8 cellular contexts compared by ENCODE assay signal in the genomic region with DNA sequence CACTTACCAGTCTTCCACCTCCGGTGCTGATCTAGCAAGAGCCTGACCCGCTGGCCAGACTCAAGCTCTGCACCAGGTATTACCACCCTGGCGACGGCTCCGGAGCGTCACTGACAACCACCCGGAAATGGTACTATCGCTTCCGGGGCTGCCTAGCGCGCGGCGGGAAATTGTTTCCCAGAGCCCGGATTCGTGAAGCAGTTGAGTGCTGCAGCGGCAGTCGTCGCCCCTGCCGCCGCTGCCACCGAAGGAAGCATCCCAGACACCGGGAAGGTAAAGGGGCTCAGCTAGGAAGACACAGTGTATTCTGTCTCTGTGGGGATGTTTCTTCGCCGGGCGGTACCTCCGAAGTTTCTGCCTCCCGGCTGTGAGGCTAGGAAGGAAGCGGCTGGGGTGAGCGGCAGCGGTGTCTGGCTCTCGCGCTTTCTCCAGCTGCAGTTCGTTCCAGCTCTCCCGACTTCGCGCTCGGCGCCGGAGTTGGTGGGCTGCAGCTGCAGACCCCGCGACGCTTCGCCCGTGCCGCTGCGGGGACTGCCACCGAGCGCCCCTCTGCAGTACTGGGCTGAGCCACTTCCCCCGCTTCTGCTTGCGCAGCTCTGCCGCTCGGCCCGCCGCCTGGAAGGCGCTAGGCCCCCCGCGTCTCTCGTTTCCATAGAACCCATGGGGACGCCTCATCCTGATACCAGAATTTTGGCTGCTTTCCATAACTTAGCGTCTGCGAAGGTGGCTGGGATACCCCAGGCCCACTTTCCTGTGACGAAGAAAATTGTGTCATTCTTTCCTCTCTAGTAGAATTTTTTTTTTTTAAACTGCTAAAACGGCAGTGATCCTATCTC. TPM values are rescaled to one million over a fixed set of nuclear protein-coding genes. Genes with fewer than 3 reads are reported as not detected.
A peak's percentile ranks its signal among the peaks of the same experiment; 100 is the strongest.
DNase-seq lines count a peak whose midpoint lies in the region; ATAC-seq and TF ChIP-seq lines count a peak whose summit lies in the region.

A gene with protein sequence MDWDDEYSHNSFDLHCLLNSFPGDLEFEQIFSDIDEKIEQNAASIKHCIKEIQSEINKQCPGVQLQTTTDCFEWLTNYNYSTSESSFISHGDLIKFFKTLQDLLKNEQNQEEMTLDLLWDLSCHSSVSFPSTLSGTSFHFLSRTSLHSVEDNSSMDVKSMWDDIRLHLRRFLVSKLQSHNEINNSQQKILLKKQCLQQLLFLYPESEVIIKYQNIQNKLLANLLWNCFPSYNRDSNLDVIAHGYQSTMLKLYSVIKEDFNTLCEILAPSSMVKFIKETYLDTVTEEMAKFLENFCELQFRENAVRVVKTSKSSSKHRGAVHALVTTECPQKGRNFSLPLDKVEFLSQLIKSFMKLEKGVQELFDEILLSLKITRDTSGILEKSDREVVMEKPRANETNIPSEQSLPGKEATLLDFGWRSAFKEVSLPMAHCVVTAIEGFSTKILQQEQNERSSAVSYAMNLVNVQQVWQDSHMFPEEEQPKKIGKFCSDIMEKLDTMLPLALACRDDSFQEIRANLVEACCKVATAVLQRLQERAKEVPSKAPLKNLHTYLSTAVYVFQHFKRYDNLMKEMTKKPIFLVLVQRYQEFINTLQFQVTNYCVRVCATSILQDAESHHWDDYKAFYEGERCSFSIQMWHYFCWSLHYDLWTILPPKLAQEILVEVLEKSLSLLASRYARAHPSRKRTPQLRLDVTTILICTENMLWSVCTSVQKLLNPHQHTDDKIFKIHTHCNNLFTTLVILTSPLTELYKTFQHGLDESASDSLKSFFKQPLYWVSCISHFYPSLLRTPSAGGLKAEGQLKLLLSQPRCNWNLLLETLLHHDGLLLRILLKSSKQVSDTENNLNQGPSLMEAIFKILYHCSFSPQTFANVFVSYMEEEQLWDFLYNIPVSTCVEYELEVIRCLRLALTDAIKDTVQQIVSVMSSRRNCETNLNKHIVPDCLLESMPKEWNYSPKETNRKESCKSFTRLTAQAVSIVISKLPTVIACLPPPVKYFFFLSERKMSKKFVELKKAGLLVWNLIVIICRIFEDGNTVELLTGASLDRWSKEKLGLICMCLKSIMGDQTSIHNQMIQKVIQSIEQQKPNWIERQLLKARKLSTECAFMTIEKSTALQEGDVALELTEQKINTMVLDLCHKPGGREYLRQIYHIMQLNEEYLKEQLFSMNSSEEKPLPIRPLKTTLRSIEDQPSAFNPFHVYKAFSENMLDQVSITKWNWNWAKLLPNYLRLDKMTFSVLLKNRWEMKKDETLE (N-terminal part only) (minus strand): TSS at position 112 of the 836 bp plus-strand sequence. CDS start 81,478 bp downstream, outside the sequence.
A gene (plus strand): TSS at position 177 of the 836 bp plus-strand sequence. CDS start 10,142 bp downstream, outside the sequence.

- ATAC-seq in GM19372 (IDR thresholded peaks at IDR 0.05; ENCODE audit: low read depth, unreplicated experiment) = peak; percentile 97
- ATAC-seq in HG03521 (IDR thresholded peaks at IDR 0.05; ENCODE audit: unreplicated experiment) = peak; percentile 97

- H3K27ac ChIP-seq in C4-2B (peak within 1 kb of the TSS; percentile 81), dorsolateral prefrontal cortex (peak within 1 kb of the TSS in 51 of 59 donors; percentile 13 to 84 (median 61))

- H3K4me3 ChIP-seq in dorsolateral prefrontal cortex = peak within 1 kb of the TSS; percentile 70 to 99 (median 87)
- H3K4me3 ChIP-seq in lower leg skin (ENCODE audit: low read depth, poor library complexity, severe bottlenecking) = peak within 1 kb of the TSS; percentile 58

- intact Hi-C loops in dorsolateral prefrontal cortex (cut with DNase I) = no loop called here
- intact Hi-C loops in lower leg skin (cut with DNase I; ENCODE audit: low total_unique reads) = no loop called here

- WGBS in lower leg skin, 2 donors = 1% methylated on average over 22 to 52 of the region's 63 CpGs

- DNase-seq in NCI-H748 treated with DMSO at 0.1 percent for 48 hours (lab: John Stamatoyannopoulos, UW) = peak; percentile 87
- peak; percentile 85 to 90 for DNase-seq in activated CD4-positive, alpha-beta T cell treated with anti-CD3 and anti-CD28 coated beads, Interleukin-2, amount 50 U/mL, for 48 hours
- peak; percentile 84 to 95 (median 90) for DNase-seq in dorsolateral prefrontal cortex
- DNase-seq in lower leg skin (ENCODE audit: low spot score in 2 of 2) = peak; percentile 83 to 97
- DNase-seq in stimulated activated CD4-positive, alpha-beta T cell treated with anti-CD3 and anti-CD28 coated beads, Interleukin-4, amount 100 ng/mL, for 4 hours = peak; percentile 78 to 82

- TF ChIP-seq POLR2A in lower leg skin (IDR thresholded peaks at IDR 0.05) = no peak

- no peak for TF ChIP-seq CTCF in C4-2B (conservative IDR thresholded peaks at IDR 0.05)
- TF ChIP-seq CTCF in dorsolateral prefrontal cortex (IDR thresholded peaks at IDR 0.05 in 54 of 56, conservative IDR thresholded peaks at IDR 0.05 in 2 of 56; ENCODE audit: low read depth in 1 of 56, partially characterized antibody in 56 of 56) = peak in 15 of 56 donors; percentile 4 to 31 (median 15)
- no peak for TF ChIP-seq CTCF in lower leg skin (IDR thresholded peaks at IDR 0.05)

- no peaks in the 10 kb centered on the region for H3K27me3 ChIP-seq in dorsolateral prefrontal cortex

RNA-seq across cellular contexts. Expression of the first gene that starts in this region (rescaled TPM):
- 10 to 100 TPM in 92 of 120 experiments, 1 to 10 TPM in 28; 5.8 to 16.2 (median 11.8) TPM for total RNA-seq in dorsolateral prefrontal cortex
- 1 to 10 TPM; 1.6 to 3.4 (median 2.5) TPM for total RNA-seq in lower leg skin

RNA-seq across cellular contexts. Expression of the second gene that starts in this region (rescaled TPM):
- total RNA-seq in dorsolateral prefrontal cortex = 10 to 100 TPM; 10.8 to 36.5 (median 21.9) TPM
- 1 to 10 TPM; 1.7 to 7.2 (median 5.4) TPM for total RNA-seq in lower leg skin

Comparison
In these comparisons a context has a peak if more than half of its experiments do, and no peak if none do; other contexts are left out.
1. Peak in every context shown above with its lines: DNase-seq, ATAC-seq, H3K4me3 ChIP-seq and H3K27ac ChIP-seq.